1 cellular context compared by ENCODE assay signal in the genomic region with DNA sequence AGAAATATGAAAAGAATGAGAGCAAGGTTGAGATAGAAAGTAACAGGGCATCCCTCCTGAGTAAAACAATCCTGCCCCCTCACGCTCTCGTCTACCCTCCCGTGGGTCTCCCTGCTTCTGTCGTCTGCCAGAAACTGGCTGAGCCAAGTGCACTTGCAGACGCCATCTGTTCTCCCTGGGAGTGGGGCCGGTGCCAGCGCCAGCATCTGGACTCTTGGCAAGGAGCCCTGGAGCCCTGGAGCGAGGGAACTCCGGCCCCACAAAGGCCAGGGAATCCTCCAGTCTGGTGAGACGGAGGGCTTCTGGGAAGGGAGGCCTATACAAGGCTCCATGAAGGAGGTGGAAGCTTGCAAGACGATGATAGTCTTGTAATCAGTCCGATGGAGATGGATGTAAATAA.
TF ChIP-seq lines count a peak whose summit lies in the region.

No MANE protein-coding gene starts in this region.

TF ChIP-seq in HEK293, 187 proteins besides CTCF, POLR2A, EP300 and RAD21 (continued from another document and continues in another):
- TF ChIP-seq, protein P1, sequence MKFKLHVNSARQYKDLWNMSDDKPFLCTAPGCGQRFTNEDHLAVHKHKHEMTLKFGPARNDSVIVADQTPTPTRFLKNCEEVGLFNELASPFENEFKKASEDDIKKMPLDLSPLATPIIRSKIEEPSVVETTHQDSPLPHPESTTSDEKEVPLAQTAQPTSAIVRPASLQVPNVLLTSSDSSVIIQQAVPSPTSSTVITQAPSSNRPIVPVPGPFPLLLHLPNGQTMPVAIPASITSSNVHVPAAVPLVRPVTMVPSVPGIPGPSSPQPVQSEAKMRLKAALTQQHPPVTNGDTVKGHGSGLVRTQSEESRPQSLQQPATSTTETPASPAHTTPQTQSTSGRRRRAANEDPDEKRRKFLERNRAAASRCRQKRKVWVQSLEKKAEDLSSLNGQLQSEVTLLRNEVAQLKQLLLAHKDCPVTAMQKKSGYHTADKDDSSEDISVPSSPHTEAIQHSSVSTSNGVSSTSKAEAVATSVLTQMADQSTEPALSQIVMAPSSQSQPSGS (tag by site-specific recombination; IDR thresholded peaks at IDR 0.05; ENCODE audit: low read depth) = no peak
- TF ChIP-seq KLF1 (tag by site-specific recombination; IDR thresholded peaks at IDR 0.05) (no peak), KLF7 (tag by site-specific recombination; IDR thresholded peaks at IDR 0.05; ENCODE audit: borderline replicate concordance) (no peak), ZNF112 (tag by site-specific recombination; IDR thresholded peaks at IDR 0.05) (no peak), ZNF558 (tag by site-specific recombination; IDR thresholded peaks at IDR 0.05) (no peak), ZNF549 (tag by site-specific recombination; IDR thresholded peaks at IDR 0.05) (no peak), GLI2 (tag by site-specific recombination; IDR thresholded peaks at IDR 0.05; ENCODE audit: borderline replicate concordance, low read depth) (no peak), ZNF324 (tag by site-specific recombination; IDR thresholded peaks at IDR 0.05) (no peak), RBAK (tag by site-specific recombination; IDR thresholded peaks at IDR 0.05) (no peak), ZBTB20 (tag by site-specific recombination; IDR thresholded peaks at IDR 0.05) (peak; percentile 91), ZNF341 (tag by site-specific recombination; IDR thresholded peaks at IDR 0.05; ENCODE audit: low read depth) (no peak), ZNF76 (tag by site-specific recombination; IDR thresholded peaks at IDR 0.05; ENCODE audit: borderline replicate concordance, low read depth) (peak; percentile 77; the same call in 1 of the 2 replicates), ZNF610 (tag by site-specific recombination; IDR thresholded peaks at IDR 0.05; ENCODE audit: borderline replicate concordance) (peak; percentile 55; the same call in 1 of the 2 replicates), GLIS2 (tag by site-specific recombination; IDR thresholded peaks at IDR 0.05) (peak; percentile 72), SP3 (tag by site-specific recombination; IDR thresholded peaks at IDR 0.05) (no peak), ZNF223 (tag by site-specific recombination; IDR thresholded peaks at IDR 0.05) (no peak), ZEB2 (tag by site-specific recombination; IDR thresholded peaks at IDR 0.05) (no peak), ZNF776 (tag by site-specific recombination; IDR thresholded peaks at IDR 0.05; ENCODE audit: borderline replicate concordance) (no peak), ZNF701 (tag by site-specific recombination; IDR thresholded peaks at IDR 0.05) (no peak), BCL11A (tag by site-specific recombination; IDR thresholded peaks at IDR 0.05; ENCODE audit: low read depth) (no peak), ZNF473 (tag by site-specific recombination; IDR thresholded peaks at IDR 0.05) (no peak), ZSCAN16 (tag by site-specific recombination; IDR thresholded peaks at IDR 0.05) (no peak), ZNF202 (tag by site-specific recombination; IDR thresholded peaks at IDR 0.05; ENCODE audit: borderline replicate concordance) (no peak), ZNF366 (tag by site-specific recombination; conservative IDR thresholded peaks at IDR 0.05) (peak; percentile 89)
- TF ChIP-seq, protein P2, sequence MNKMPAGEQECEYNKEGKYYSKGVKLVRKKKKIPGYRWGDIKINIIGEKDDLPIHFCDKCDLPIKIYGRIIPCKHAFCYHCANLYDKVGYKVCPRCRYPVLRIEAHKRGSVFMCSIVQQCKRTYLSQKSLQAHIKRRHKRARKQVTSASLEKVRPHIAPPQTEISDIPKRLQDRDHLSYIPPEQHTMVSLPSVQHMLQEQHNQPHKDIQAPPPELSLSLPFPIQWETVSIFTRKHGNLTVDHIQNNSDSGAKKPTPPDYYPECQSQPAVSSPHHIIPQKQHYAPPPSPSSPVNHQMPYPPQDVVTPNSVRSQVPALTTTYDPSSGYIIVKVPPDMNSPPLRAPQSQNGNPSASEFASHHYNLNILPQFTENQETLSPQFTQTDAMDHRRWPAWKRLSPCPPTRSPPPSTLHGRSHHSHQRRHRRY (tag by site-specific recombination; IDR thresholded peaks at IDR 0.05) = no peak
- TF ChIP-seq, protein P3, sequence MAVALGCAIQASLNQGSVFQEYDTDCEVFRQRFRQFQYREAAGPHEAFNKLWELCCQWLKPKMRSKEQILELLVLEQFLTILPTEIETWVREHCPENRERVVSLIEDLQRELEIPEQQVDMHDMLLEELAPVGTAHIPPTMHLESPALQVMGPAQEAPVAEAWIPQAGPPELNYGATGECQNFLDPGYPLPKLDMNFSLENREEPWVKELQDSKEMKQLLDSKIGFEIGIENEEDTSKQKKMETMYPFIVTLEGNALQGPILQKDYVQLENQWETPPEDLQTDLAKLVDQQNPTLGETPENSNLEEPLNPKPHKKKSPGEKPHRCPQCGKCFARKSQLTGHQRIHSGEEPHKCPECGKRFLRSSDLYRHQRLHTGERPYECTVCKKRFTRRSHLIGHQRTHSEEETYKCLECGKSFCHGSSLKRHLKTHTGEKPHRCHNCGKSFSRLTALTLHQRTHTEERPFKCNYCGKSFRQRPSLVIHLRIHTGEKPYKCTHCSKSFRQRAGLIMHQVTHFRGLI (tag by site-specific recombination; IDR thresholded peaks at IDR 0.05) = no peak
- TF ChIP-seq, protein P4, sequence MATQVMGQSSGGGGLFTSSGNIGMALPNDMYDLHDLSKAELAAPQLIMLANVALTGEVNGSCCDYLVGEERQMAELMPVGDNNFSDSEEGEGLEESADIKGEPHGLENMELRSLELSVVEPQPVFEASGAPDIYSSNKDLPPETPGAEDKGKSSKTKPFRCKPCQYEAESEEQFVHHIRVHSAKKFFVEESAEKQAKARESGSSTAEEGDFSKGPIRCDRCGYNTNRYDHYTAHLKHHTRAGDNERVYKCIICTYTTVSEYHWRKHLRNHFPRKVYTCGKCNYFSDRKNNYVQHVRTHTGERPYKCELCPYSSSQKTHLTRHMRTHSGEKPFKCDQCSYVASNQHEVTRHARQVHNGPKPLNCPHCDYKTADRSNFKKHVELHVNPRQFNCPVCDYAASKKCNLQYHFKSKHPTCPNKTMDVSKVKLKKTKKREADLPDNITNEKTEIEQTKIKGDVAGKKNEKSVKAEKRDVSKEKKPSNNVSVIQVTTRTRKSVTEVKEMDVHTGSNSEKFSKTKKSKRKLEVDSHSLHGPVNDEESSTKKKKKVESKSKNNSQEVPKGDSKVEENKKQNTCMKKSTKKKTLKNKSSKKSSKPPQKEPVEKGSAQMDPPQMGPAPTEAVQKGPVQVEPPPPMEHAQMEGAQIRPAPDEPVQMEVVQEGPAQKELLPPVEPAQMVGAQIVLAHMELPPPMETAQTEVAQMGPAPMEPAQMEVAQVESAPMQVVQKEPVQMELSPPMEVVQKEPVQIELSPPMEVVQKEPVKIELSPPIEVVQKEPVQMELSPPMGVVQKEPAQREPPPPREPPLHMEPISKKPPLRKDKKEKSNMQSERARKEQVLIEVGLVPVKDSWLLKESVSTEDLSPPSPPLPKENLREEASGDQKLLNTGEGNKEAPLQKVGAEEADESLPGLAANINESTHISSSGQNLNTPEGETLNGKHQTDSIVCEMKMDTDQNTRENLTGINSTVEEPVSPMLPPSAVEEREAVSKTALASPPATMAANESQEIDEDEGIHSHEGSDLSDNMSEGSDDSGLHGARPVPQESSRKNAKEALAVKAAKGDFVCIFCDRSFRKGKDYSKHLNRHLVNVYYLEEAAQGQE (tag by site-specific recombination; IDR thresholded peaks at IDR 0.05) = no peak
- TF ChIP-seq, protein P5, sequence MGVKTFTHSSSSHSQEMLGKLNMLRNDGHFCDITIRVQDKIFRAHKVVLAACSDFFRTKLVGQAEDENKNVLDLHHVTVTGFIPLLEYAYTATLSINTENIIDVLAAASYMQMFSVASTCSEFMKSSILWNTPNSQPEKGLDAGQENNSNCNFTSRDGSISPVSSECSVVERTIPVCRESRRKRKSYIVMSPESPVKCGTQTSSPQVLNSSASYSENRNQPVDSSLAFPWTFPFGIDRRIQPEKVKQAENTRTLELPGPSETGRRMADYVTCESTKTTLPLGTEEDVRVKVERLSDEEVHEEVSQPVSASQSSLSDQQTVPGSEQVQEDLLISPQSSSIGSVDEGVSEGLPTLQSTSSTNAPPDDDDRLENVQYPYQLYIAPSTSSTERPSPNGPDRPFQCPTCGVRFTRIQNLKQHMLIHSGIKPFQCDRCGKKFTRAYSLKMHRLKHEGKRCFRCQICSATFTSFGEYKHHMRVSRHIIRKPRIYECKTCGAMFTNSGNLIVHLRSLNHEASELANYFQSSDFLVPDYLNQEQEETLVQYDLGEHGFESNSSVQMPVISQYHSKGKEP (tag by site-specific recombination; IDR thresholded peaks at IDR 0.05) = peak; percentile 69; the same call in 1 of the 2 replicates
- TF ChIP-seq, protein P6, sequence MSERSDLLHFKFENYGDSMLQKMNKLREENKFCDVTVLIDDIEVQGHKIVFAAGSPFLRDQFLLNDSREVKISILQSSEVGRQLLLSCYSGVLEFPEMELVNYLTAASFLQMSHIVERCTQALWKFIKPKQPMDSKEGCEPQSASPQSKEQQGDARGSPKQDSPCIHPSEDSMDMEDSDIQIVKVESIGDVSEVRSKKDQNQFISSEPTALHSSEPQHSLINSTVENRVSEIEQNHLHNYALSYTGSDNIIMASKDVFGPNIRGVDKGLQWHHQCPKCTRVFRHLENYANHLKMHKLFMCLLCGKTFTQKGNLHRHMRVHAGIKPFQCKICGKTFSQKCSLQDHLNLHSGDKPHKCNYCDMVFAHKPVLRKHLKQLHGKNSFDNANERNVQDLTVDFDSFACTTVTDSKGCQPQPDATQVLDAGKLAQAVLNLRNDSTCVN (tag by site-specific recombination; optimal IDR thresholded peaks at IDR 0.05) = no peak
- TF ChIP-seq, protein P7, sequence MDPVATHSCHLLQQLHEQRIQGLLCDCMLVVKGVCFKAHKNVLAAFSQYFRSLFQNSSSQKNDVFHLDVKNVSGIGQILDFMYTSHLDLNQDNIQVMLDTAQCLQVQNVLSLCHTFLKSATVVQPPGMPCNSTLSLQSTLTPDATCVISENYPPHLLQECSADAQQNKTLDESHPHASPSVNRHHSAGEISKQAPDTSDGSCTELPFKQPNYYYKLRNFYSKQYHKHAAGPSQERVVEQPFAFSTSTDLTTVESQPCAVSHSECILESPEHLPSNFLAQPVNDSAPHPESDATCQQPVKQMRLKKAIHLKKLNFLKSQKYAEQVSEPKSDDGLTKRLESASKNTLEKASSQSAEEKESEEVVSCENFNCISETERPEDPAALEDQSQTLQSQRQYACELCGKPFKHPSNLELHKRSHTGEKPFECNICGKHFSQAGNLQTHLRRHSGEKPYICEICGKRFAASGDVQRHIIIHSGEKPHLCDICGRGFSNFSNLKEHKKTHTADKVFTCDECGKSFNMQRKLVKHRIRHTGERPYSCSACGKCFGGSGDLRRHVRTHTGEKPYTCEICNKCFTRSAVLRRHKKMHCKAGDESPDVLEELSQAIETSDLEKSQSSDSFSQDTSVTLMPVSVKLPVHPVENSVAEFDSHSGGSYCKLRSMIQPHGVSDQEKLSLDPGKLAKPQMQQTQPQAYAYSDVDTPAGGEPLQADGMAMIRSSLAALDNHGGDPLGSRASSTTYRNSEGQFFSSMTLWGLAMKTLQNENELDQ (tag by site-specific recombination; IDR thresholded peaks at IDR 0.05; ENCODE audit: low read depth) = no peak
- TF ChIP-seq, protein P8, sequence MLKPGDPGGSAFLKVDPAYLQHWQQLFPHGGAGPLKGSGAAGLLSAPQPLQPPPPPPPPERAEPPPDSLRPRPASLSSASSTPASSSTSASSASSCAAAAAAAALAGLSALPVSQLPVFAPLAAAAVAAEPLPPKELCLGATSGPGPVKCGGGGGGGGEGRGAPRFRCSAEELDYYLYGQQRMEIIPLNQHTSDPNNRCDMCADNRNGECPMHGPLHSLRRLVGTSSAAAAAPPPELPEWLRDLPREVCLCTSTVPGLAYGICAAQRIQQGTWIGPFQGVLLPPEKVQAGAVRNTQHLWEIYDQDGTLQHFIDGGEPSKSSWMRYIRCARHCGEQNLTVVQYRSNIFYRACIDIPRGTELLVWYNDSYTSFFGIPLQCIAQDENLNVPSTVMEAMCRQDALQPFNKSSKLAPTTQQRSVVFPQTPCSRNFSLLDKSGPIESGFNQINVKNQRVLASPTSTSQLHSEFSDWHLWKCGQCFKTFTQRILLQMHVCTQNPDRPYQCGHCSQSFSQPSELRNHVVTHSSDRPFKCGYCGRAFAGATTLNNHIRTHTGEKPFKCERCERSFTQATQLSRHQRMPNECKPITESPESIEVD (tag by site-specific recombination; IDR thresholded peaks at IDR 0.05) = no peak
- TF ChIP-seq, protein P9, sequence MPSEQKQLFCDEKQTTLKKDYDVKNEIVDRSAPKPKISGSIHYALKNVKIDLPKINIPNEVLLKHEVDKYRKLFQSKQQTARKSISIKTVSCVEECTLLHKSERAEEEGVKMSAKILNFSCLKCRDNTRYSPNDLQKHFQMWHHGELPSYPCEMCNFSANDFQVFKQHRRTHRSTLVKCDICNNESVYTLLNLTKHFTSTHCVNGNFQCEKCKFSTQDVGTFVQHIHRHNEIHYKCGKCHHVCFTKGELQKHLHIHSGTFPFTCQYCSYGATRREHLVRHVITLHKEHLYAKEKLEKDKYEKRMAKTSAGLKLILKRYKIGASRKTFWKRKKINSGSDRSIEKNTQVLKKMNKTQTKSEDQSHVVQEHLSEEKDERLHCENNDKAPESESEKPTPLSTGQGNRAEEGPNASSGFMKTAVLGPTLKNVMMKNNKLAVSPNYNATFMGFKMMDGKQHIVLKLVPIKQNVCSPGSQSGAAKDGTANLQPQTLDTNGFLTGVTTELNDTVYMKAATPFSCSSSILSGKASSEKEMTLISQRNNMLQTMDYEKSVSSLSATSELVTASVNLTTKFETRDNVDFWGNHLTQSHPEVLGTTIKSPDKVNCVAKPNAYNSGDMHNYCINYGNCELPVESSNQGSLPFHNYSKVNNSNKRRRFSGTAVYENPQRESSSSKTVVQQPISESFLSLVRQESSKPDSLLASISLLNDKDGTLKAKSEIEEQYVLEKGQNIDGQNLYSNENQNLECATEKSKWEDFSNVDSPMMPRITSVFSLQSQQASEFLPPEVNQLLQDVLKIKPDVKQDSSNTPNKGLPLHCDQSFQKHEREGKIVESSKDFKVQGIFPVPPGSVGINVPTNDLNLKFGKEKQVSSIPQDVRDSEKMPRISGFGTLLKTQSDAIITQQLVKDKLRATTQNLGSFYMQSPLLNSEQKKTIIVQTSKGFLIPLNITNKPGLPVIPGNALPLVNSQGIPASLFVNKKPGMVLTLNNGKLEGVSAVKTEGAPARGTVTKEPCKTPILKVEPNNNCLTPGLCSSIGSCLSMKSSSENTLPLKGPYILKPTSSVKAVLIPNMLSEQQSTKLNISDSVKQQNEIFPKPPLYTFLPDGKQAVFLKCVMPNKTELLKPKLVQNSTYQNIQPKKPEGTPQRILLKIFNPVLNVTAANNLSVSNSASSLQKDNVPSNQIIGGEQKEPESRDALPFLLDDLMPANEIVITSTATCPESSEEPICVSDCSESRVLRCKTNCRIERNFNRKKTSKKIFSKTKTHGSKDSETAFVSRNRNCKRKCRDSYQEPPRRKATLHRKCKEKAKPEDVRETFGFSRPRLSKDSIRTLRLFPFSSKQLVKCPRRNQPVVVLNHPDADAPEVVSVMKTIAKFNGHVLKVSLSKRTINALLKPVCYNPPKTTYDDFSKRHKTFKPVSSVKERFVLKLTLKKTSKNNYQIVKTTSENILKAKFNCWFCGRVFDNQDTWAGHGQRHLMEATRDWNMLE (tag by site-specific recombination; conservative IDR thresholded peaks at IDR 0.05; ENCODE audit: low read depth) = no peak
- TF ChIP-seq, protein P10, sequence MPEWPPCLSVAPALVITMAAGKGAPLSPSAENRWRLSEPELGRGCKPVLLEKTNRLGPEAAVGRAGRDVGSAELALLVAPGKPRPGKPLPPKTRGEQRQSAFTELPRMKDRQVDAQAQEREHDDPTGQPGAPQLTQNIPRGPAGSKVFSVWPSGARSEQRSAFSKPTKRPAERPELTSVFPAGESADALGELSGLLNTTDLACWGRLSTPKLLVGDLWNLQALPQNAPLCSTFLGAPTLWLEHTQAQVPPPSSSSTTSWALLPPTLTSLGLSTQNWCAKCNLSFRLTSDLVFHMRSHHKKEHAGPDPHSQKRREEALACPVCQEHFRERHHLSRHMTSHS (tag by site-specific recombination; IDR thresholded peaks at IDR 0.05) = no peak
